Comparison of ENCODE assay signal across 14 cellular contexts in the genomic region with DNA sequence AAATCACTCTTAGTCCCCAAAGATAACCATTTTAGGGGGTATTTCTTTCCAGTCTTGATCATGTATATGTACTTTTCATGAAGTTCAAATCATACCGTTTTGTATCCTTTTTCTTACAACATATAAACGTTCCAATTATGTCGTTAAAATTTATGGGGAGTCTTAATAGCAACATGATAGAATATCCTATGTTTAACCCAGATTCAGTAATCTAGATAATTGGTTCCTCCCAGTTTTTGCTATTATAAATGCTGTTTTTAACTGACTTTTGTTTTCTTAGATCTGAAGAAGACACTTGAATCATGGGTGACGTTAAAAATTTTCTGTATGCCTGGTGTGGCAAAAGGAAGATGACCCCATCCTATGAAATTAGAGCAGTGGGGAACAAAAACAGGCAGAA. TPM values are rescaled to one million over a fixed set of nuclear protein-coding genes. Genes with fewer than 3 reads are reported as not detected.
DNase-seq lines count a peak whose midpoint lies in the region; TF ChIP-seq lines count a peak whose summit lies in the region.
"Had no signal": no experiment of that assay in that cellular context is flagged by ENCODE, and none has a peak within 500 bp of the region (broad histone marks: within the 10 kb centered on the region; RNA-seq: fewer than 3 reads in every experiment).

No MANE protein-coding gene starts in this region.

- H3K36me3 Mint-ChIP-seq in neural crest cell (ENCODE audit: low read depth), result peaks cover 33% of the 10 kb centered on the region

- no peaks in the 10 kb centered on the region for H3K9me3 Mint-ChIP-seq in neural crest cell
- H3K9me3 Mint-ChIP-seq: naive B cell had no signal

- H3K9ac ChIP-seq in Loucy (ENCODE audit: low read depth, low read length, poor library complexity, severe bottlenecking) (peak overlapping the region; percentile 72), mammary epithelial cell (ENCODE audit: insufficient read depth, low read length) (no peak overlapping the region)

- 26% methylated on average over 4 of the region's 4 CpGs for WGBS in mammary epithelial cell (ENCODE audit: low coverage, missing lambda C conversion rate)

- peaks cover 77% of the 10 kb centered on the region for H4K20me1 ChIP-seq in Loucy (ENCODE audit: insufficient read depth, low read length, poor library complexity, severe bottlenecking)
- H4K20me1 ChIP-seq in mammary epithelial cell (ENCODE audit: insufficient read depth, low read length), result peaks cover 12% of the 10 kb centered on the region

- peaks cover 77% of the 10 kb centered on the region for H3K79me2 ChIP-seq in Loucy (ENCODE audit: insufficient read depth, low read length)
- peaks cover 82% of the 10 kb centered on the region for H3K79me2 ChIP-seq in mammary epithelial cell (ENCODE audit: insufficient read depth, low read length)

- H2AFZ ChIP-seq in Loucy (ENCODE audit: low read length), result no peak overlapping the region
- H2AFZ ChIP-seq in mammary epithelial cell (ENCODE audit: low read depth, low read length), result no peak overlapping the region

- TF ChIP-seq CTCF in Loucy (conservative IDR thresholded peaks at IDR 0.05; ENCODE audit: low read length) (no peak), mammary epithelial cell (conservative IDR thresholded peaks at IDR 0.05 in 1 of 2, IDR thresholded peaks at IDR 0.05 in 1 of 2; ENCODE audit: extremely low read depth in 1 of 2, insufficient read depth in 1 of 2, low read depth in 1 of 2, low read length in 2 of 2) (no peak), neural crest cell (conservative IDR thresholded peaks at IDR 0.05) (no peak)

- no peak overlapping the region for H3K27ac ChIP-seq in mammary epithelial cell (ENCODE audit: insufficient read depth, low read depth, low read length)
- H3K27ac ChIP-seq: 22Rv1 had no signal

- H3K9me2 ChIP-seq in Loucy (replicated peaks; ENCODE audit: low read depth, low read length), result no peaks in the 10 kb centered on the region

- peak overlapping the region; percentile 83 for H3K4me2 ChIP-seq in Loucy (ENCODE audit: low read depth, low read length, poor library complexity, severe bottlenecking)
- H3K4me2 ChIP-seq in mammary epithelial cell (ENCODE audit: insufficient read depth, low read depth, low read length), result peak overlapping the region; percentile 95

- H3K4me1 Mint-ChIP-seq in neural crest cell, result peaks cover 58% of the 10 kb centered on the region

- peak; percentile 1 for DNase-seq in NCI-H748 (lab: John Stamatoyannopoulos, UW; ENCODE audit: unreplicated experiment)
- DNase-seq in NCI-H748 treated with DMSO at 0.1 percent for 48 hours (lab: John Stamatoyannopoulos, UW), result no peak
- DNase-seq in mammary epithelial cell, result no peak
- DNase-seq in neural crest cell (ENCODE audit: low read depth, low spot score), result no peak
- no peak for DNase-seq in germinal center (ENCODE audit: low spot score)
- no peak for DNase-seq in NCI-H146 treated with DMSO at 0.1 percent for 48 hours (lab: John Stamatoyannopoulos, UW; ENCODE audit: unreplicated experiment)
- DNase-seq in NCI-H510A treated with DMSO at 0.1 percent for 48 hours (lab: John Stamatoyannopoulos, UW), result no peak
- DNase-seq: GF-D8; naive B cell; NCI-H2081 treated with DMSO at 0.1 percent for 48 hours; stimulated activated CD4-positive, alpha-beta T cell treated with anti-CD3 and anti-CD28 coated beads, Interleukin-2, amount 100 ng/mL, for 24 hours; SW 1271 had no signal

- no peaks in the 10 kb centered on the region for H3K27me3 ChIP-seq in Loucy (ENCODE audit: insufficient read depth, low read length, poor library complexity, severe bottlenecking)
- no peaks in the 10 kb centered on the region for H3K27me3 ChIP-seq in mammary epithelial cell (ENCODE audit: insufficient read depth, low read length)

- H3F3A ChIP-seq in Loucy (ENCODE audit: low read depth), result 0 out of 2 replicates have a peak, but pooled peaks cover 2% of the 10 kb centered on the region

- H3K36me3 ChIP-seq in Loucy (ENCODE audit: insufficient read depth, low read length) (peaks cover 43% of the 10 kb centered on the region), mammary epithelial cell (ENCODE audit: insufficient read depth, low read length) (peaks cover 30% of the 10 kb centered on the region)

- dilution Hi-C loops in mammary epithelial cell (cut with HindIII; ENCODE audit: low sequenced_read_pairs), result no loop called here

- no TSS peak for BruUV-seq in mammary epithelial cell (replicated peaks; lab: Mats Ljungman, UMichigan)

- peak overlapping the region; percentile 79 for H3K4me3 ChIP-seq in Loucy (ENCODE audit: low read length, poor library complexity, severe bottlenecking)
- H3K4me3 ChIP-seq in mammary epithelial cell (replicated peaks in 1 of 3; ENCODE audit: insufficient read depth in 1 of 3, low read depth in 2 of 3, low read length in 3 of 3), result peak overlapping the region in 2 of 3 experiments; percentile 33 to 85

- intact Hi-C loops in mammary epithelial cell (cut with micrococcal nuclease), result no loop called here

- no peak overlapping the region for H3K27ac Mint-ChIP-seq in neural crest cell (ENCODE audit: unreplicated experiment)

- peak overlapping the region; percentile 97 for H3K4me3 Mint-ChIP-seq in neural crest cell

- peaks cover 5% of the 10 kb centered on the region for H3K27me3 Mint-ChIP-seq in neural crest cell (ENCODE audit: low read depth)
- H3K27me3 Mint-ChIP-seq: naive B cell had no signal

- in situ Hi-C loops in mammary epithelial cell (cut with MboI; ENCODE audit: low sequenced_read_pairs in 2 of 2), result no loop called here

- H3K9me3 ChIP-seq in Loucy (ENCODE audit: insufficient read depth, low read depth, low read length), result no peaks in the 10 kb centered on the region
- no peaks in the 10 kb centered on the region for H3K9me3 ChIP-seq in mammary epithelial cell (replicated peaks; ENCODE audit: insufficient read depth, low read length)

- CTCF ChIA-PET in mammary epithelial cell (lab: Charles Lee; ENCODE audit: low non-redundant PET), result no interaction called here

- peaks cover 59% of the 10 kb centered on the region for H3K4me1 ChIP-seq in Loucy (ENCODE audit: insufficient read depth, low read length, poor library complexity, severe bottlenecking)
- H3K4me1 ChIP-seq in mammary epithelial cell (ENCODE audit: insufficient read depth, low read length), result peaks cover 19% of the 10 kb centered on the region

RNA-seq across cellular contexts. Expression of a gene that starts 3.1 kb away (rescaled TPM):
- total RNA-seq in mammary epithelial cell (100 to 1,000 TPM in 1 of 2 donors, 10 to 100 TPM in 1; 96.2 to 137 TPM), neural crest cell (404 and 426 TPM in 2 replicates)
- polyA plus RNA-seq in mammary epithelial cell, result 136 TPM
- polyA minus RNA-seq in mammary epithelial cell, result 204 TPM

RNA-seq across cellular contexts. Expression of a gene that starts 52.7 kb away (rescaled TPM):
- 1 to 10 TPM; 3.3 to 4.3 TPM for total RNA-seq in mammary epithelial cell
- 2.0 TPM for polyA plus RNA-seq in mammary epithelial cell
- polyA minus RNA-seq in mammary epithelial cell, result not detected
- total RNA-seq in neural crest cell, result 9.1 and 12.7 TPM in 2 replicates
